Comparison of ENCODE assay signal across 15 cellular contexts in the genomic region with DNA sequence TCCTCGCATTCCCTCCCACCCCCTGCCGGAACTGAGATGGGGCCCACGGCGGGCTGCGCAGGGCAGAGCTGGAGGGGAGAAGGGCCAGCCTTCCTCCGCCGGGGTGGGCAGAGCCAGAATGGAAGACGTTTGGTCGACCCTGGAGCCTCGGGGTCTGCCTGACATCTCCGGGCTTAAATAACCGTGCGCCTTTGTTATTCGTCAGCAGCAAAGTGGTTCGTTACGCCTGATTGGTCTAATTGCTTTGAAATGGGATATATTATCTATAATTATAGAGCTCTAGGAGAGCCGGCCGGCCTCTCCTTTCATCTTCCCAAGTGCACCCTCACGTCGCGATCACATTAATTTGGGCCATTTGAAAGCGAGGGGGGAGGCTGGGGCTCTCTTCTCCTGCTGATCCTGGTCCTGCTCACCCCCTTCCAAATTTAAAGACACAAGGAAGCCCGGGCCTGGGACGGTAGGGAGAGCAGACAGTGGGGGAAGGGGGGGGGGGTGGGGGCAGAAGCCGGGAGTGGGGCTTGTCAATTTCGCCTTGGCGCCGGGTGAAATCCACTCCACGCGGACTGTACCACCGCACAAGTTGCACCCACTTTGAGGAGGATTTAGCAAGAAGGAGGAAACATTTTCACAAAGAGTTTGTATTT. TPM values are rescaled to one million over a fixed set of nuclear protein-coding genes. Genes with fewer than 3 reads are reported as not detected.
DNase-seq lines count a peak whose midpoint lies in the region; ATAC-seq and TF ChIP-seq lines count a peak whose summit lies in the region.
"Had no signal": no experiment of that assay in that cellular context is flagged by ENCODE, and none has a peak within 500 bp of the region (broad histone marks: within the 10 kb centered on the region; RNA-seq: fewer than 3 reads in every experiment).

No MANE protein-coding gene starts in this region.

- peaks cover 58% of the 10 kb centered on the region for H3K4me1 Mint-ChIP-seq in neural crest cell

- peaks cover 91% of the 10 kb centered on the region for H3K27me3 Mint-ChIP-seq in neural crest cell (ENCODE audit: low read depth)

- TF ChIP-seq CTCF in neural crest cell (conservative IDR thresholded peaks at IDR 0.05): no peak

- H3K36me3 Mint-ChIP-seq in neural crest cell (ENCODE audit: low read depth): no peaks in the 10 kb centered on the region

- no peaks in the 10 kb centered on the region for H3K9me3 Mint-ChIP-seq in neural crest cell

- H3K27ac Mint-ChIP-seq in neural crest cell (ENCODE audit: unreplicated experiment): no peak overlapping the region

- ATAC-seq in GM21723 (IDR thresholded peaks at IDR 0.05; ENCODE audit: unreplicated experiment) (no peak), HG02884 (IDR thresholded peaks at IDR 0.05; ENCODE audit: unreplicated experiment) (no peak), HG03196 (IDR thresholded peaks at IDR 0.05; ENCODE audit: unreplicated experiment) (no peak)

- DNase-seq in NCI-H2081 (lab: John Stamatoyannopoulos, UW): peak; percentile 27 to 58
- no peak for DNase-seq in NCI-H2081 treated with DMSO at 0.1 percent for 48 hours (lab: John Stamatoyannopoulos, UW)
- DNase-seq in NCI-H1417 (lab: John Stamatoyannopoulos, UW): peak; percentile 61 to 97 (median 84)
- DNase-seq in ecto neural progenitor cell (ENCODE audit: low spot score): peak; percentile 70
- no peak for DNase-seq in neural crest cell (ENCODE audit: low read depth, low spot score)
- DNase-seq: activated CD4-positive, alpha-beta T cell treated with anti-CD3 and anti-CD28 coated beads for 48 hours; activated T-cell treated with anti-CD3 and anti-CD28 coated beads, Interleukin-2, amount 50 U/mL, for 1 hour; CD4-positive, alpha-beta memory T cell; hippocampal formation; left ventricle myocardium inferior; NCI-H446 treated with DMSO at 0.1 percent for 48 hours; stimulated activated naive CD4-positive, alpha-beta T cell had no signal

- H3K4me3 Mint-ChIP-seq in neural crest cell: peak overlapping the region; percentile 79

RNA-seq across cellular contexts. Expression of gene MSX1, which starts 4.7 kb away (rescaled TPM):
- total RNA-seq in neural crest cell: 2.2 and 2.5 TPM in 2 replicates
- total RNA-seq: CD4-positive, alpha-beta memory T cell had no signal

Comparison
In these comparisons a context has a peak if more than half of its experiments do, and no peak if none do; other contexts are left out.
1. DNase-seq: peak in NCI-H2081 (2 of 2), NCI-H1417 (3 of 3) and ecto neural progenitor cell (single experiment); none in NCI-H2081 treated with DMSO at 0.1 percent for 48 hours (single experiment) and neural crest cell (single experiment).